9 cellular contexts compared by ENCODE assay signal in genomic region chr5:157651623-157652376, GRCh38. TPM values are rescaled to one million over a fixed set of nuclear protein-coding genes. Genes with fewer than 3 reads are reported as not detected.
DNase-seq lines count a peak whose midpoint lies in the region; ATAC-seq, FAIRE-seq and TF ChIP-seq lines count a peak whose summit lies in the region.
"Had no signal": no experiment of that assay in that cellular context is flagged by ENCODE, and none has a peak within 500 bp of the region (broad histone marks: within the 10 kb centered on the region; RNA-seq: fewer than 3 reads in every experiment).

No MANE protein-coding gene starts in this region.

- peaks cover 16% of the 10 kb centered on the region for H3K4me1 Mint-ChIP-seq in activated CD8-positive, alpha-beta T cell treated with anti-CD3 and anti-CD28 coated beads, Interleukin-2, amount 10 ng/mL, durations not matched to agents 7 days and 5 days (ENCODE audit: low read depth)
- H3K4me1 Mint-ChIP-seq in natural killer cell treated with Interleukin-12 subunit alpha and Interleukin-12 subunit beta and Interleukin-15 and Interleukin-18, amount 100 ng/mL, for 72 hours (ENCODE audit: low read depth in 2 of 2): peaks cover 10 to 15% of the 10 kb centered on the region in 2 donors
- peaks cover 19% of the 10 kb centered on the region for H3K4me1 Mint-ChIP-seq in stimulated activated naive CD8-positive, alpha-beta T cell treated with anti-CD3 and anti-CD28 coated beads, Interleukin-15, amount 100 ng/mL, for 72 hours

- H3K27me3 Mint-ChIP-seq in activated CD8-positive, alpha-beta T cell treated with anti-CD3 and anti-CD28 coated beads, Interleukin-2, amount 10 ng/mL, durations not matched to agents 7 days and 5 days (ENCODE audit: low read depth): peaks cover 2% of the 10 kb centered on the region
- H3K27me3 Mint-ChIP-seq in natural killer cell treated with Interleukin-12 subunit alpha and Interleukin-12 subunit beta and Interleukin-15 and Interleukin-18, amount 100 ng/mL, for 72 hours: no peaks in the 10 kb centered on the region
- peaks cover 7% of the 10 kb centered on the region for H3K27me3 Mint-ChIP-seq in stimulated activated naive CD8-positive, alpha-beta T cell treated with anti-CD3 and anti-CD28 coated beads, Interleukin-15, amount 100 ng/mL, for 72 hours

- H3K4me3 Mint-ChIP-seq in activated CD8-positive, alpha-beta T cell treated with anti-CD3 and anti-CD28 coated beads, Interleukin-2, amount 10 ng/mL, durations not matched to agents 7 days and 5 days: peak overlapping the region; percentile 69
- peak overlapping the region; percentile 80 for H3K4me3 Mint-ChIP-seq in natural killer cell treated with Interleukin-12 subunit alpha and Interleukin-12 subunit beta and Interleukin-15 and Interleukin-18, amount 100 ng/mL, for 72 hours
- peak overlapping the region; percentile 82 to 91 for H3K4me3 Mint-ChIP-seq in stimulated activated naive CD8-positive, alpha-beta T cell treated with anti-CD3 and anti-CD28 coated beads, Interleukin-15, amount 100 ng/mL, for 72 hours

- H3K9me3 Mint-ChIP-seq in activated CD8-positive, alpha-beta T cell treated with anti-CD3 and anti-CD28 coated beads, Interleukin-2, amount 10 ng/mL, durations not matched to agents 7 days and 5 days (ENCODE audit: insufficient read depth): peaks cover 36% of the 10 kb centered on the region
- H3K9me3 Mint-ChIP-seq in natural killer cell treated with Interleukin-12 subunit alpha and Interleukin-12 subunit beta and Interleukin-15 and Interleukin-18, amount 100 ng/mL, for 72 hours: peaks cover 10% of the 10 kb centered on the region
- H3K9me3 Mint-ChIP-seq in stimulated activated naive CD8-positive, alpha-beta T cell treated with anti-CD3 and anti-CD28 coated beads, Interleukin-15, amount 100 ng/mL, for 72 hours: peaks cover 38 to 40% of the 10 kb centered on the region in 2 donors

- DNase-seq in GM12892 (ENCODE audit: insufficient read length): peak; percentile 55
- peak; percentile 84 for DNase-seq in activated CD8-positive, alpha-beta T cell treated with anti-CD3 and anti-CD28 coated beads, Interleukin-2, amount 10 ng/mL, durations not matched to agents 7 days and 5 days
- DNase-seq in epithelial cell of esophagus (ENCODE audit: low read depth): peak; percentile 83
- DNase-seq in natural killer cell treated with Interleukin-12 subunit alpha and Interleukin-12 subunit beta and Interleukin-15 and Interleukin-18, amount 100 ng/mL, for 72 hours (ENCODE audit: low spot score): peak; percentile 82
- peak; percentile 79 to 86 for DNase-seq in stimulated activated naive CD8-positive, alpha-beta T cell treated with anti-CD3 and anti-CD28 coated beads, Interleukin-15, amount 100 ng/mL, for 72 hours
- no peak for DNase-seq in NCI-H187 (lab: John Stamatoyannopoulos, UW)
- DNase-seq in NCI-H1694 (lab: John Stamatoyannopoulos, UW): no peak

- TF ChIP-seq POLR2A in GM12892 (IDR thresholded peaks at IDR 0.05; ENCODE audit: low read depth, low read length): no peak

- peak; percentile 88 for ATAC-seq in HG03342 (IDR thresholded peaks at IDR 0.05; ENCODE audit: unreplicated experiment)
- peak; percentile 99 for ATAC-seq in activated CD8-positive, alpha-beta T cell treated with anti-CD3 and anti-CD28 coated beads, Interleukin-2, amount 10 ng/mL, durations not matched to agents 7 days and 5 days
- peak; percentile 95 to 97 for ATAC-seq in natural killer cell treated with Interleukin-12 subunit alpha and Interleukin-12 subunit beta and Interleukin-15 and Interleukin-18, amount 100 ng/mL, for 72 hours
- peak; percentile 99 for ATAC-seq in stimulated activated naive CD8-positive, alpha-beta T cell treated with anti-CD3 and anti-CD28 coated beads, Interleukin-15, amount 100 ng/mL, for 72 hours

- peak; percentile 35 for TF ChIP-seq CTCF in epithelial cell of esophagus (IDR thresholded peaks at IDR 0.05; ENCODE audit: insufficient read depth, low read depth, low read length, missing control alignments)

- H3K27ac Mint-ChIP-seq in activated CD8-positive, alpha-beta T cell treated with anti-CD3 and anti-CD28 coated beads, Interleukin-2, amount 10 ng/mL, durations not matched to agents 7 days and 5 days: peak overlapping the region; percentile 77
- peak overlapping the region in 1 of 2 donors; percentile 41 for H3K27ac Mint-ChIP-seq in natural killer cell treated with Interleukin-12 subunit alpha and Interleukin-12 subunit beta and Interleukin-15 and Interleukin-18, amount 100 ng/mL, for 72 hours
- peak overlapping the region; percentile 85 to 88 for H3K27ac Mint-ChIP-seq in stimulated activated naive CD8-positive, alpha-beta T cell treated with anti-CD3 and anti-CD28 coated beads, Interleukin-15, amount 100 ng/mL, for 72 hours

- H3K36me3 Mint-ChIP-seq in activated CD8-positive, alpha-beta T cell treated with anti-CD3 and anti-CD28 coated beads, Interleukin-2, amount 10 ng/mL, durations not matched to agents 7 days and 5 days (ENCODE audit: low read depth): peaks cover 22% of the 10 kb centered on the region
- peaks cover 19% of the 10 kb centered on the region for H3K36me3 Mint-ChIP-seq in natural killer cell treated with Interleukin-12 subunit alpha and Interleukin-12 subunit beta and Interleukin-15 and Interleukin-18, amount 100 ng/mL, for 72 hours

- FAIRE-seq in GM12892 (lab: Jason Lieb, UNC): no peak

- H3K4me3 ChIP-seq in epithelial cell of esophagus (ENCODE audit: low read length): peak overlapping the region; percentile 38

- CTCF ChIA-PET in activated CD8-positive, alpha-beta T cell treated with anti-CD3 and anti-CD28 coated beads, Interleukin-2, amount 10 ng/mL, durations not matched to agents 7 days and 5 days (lab: Charles Lee): interaction anchor here (0.8 to 2.3 kb wide), 10 partner anchors 13 to 218 kb away, joined by 3 to 7 read pairs (median 4); no protein-coding TSS in a partner anchor

- POLR2A ChIA-PET in activated CD8-positive, alpha-beta T cell treated with anti-CD3 and anti-CD28 coated beads, Interleukin-2, amount 10 ng/mL, durations not matched to agents 7 days and 5 days (lab: Charles Lee): interaction anchor here (0.6 kb wide), 1 partner anchor 100 kb away, joined by 3 read pairs; no protein-coding TSS in a partner anchor

RNA-seq across cellular contexts. Expression of gene SOX30, which starts 0.4 kb away (rescaled TPM):
- not detected for polyA plus RNA-seq in GM12892 (2012; ENCODE audit: missing spikeins)
- under 1 TPM; 0.10 to 0.11 TPM for total RNA-seq in activated CD8-positive, alpha-beta T cell treated with anti-CD3 and anti-CD28 coated beads, Interleukin-2, amount 10 ng/mL, durations not matched to agents 7 days and 5 days
- not detected for total RNA-seq in natural killer cell treated with Interleukin-12 subunit alpha and Interleukin-12 subunit beta and Interleukin-15 and Interleukin-18, amount 100 ng/mL, for 72 hours

RNA-seq across cellular contexts. Expression of gene C5orf52, which starts 19.5 kb away (rescaled TPM):
- polyA plus RNA-seq in GM12892 (2012; ENCODE audit: missing spikeins): not detected
- total RNA-seq in activated CD8-positive, alpha-beta T cell treated with anti-CD3 and anti-CD28 coated beads, Interleukin-2, amount 10 ng/mL, durations not matched to agents 7 days and 5 days: not detected
- not detected for total RNA-seq in natural killer cell treated with Interleukin-12 subunit alpha and Interleukin-12 subunit beta and Interleukin-15 and Interleukin-18, amount 100 ng/mL, for 72 hours
- total RNA-seq: LHCN-M2 had no signal

Comparison
In these comparisons a context has a peak if more than half of its experiments do, and no peak if none do; other contexts are left out.
1. DNase-seq: peak in GM12892 (single experiment), activated CD8-positive, alpha-beta T cell treated with anti-CD3 and anti-CD28 coated beads, Interleukin-2, amount 10 ng/mL, durations not matched to agents 7 days and 5 days (single experiment), epithelial cell of esophagus (single experiment), natural killer cell treated with Interleukin-12 subunit alpha and Interleukin-12 subunit beta and Interleukin-15 and Interleukin-18, amount 100 ng/mL, for 72 hours (single experiment) and stimulated activated naive CD8-positive, alpha-beta T cell treated with anti-CD3 and anti-CD28 coated beads, Interleukin-15, amount 100 ng/mL, for 72 hours (2 of 2); none in NCI-H187 (0 of 2) and NCI-H1694 (single experiment).
2. Peak in every context shown above with its lines, with median percentiles within 50 percentile points of each other: ATAC-seq and H3K4me3 Mint-ChIP-seq.